2 cellular contexts compared by ENCODE assay signal in the genomic region with DNA sequence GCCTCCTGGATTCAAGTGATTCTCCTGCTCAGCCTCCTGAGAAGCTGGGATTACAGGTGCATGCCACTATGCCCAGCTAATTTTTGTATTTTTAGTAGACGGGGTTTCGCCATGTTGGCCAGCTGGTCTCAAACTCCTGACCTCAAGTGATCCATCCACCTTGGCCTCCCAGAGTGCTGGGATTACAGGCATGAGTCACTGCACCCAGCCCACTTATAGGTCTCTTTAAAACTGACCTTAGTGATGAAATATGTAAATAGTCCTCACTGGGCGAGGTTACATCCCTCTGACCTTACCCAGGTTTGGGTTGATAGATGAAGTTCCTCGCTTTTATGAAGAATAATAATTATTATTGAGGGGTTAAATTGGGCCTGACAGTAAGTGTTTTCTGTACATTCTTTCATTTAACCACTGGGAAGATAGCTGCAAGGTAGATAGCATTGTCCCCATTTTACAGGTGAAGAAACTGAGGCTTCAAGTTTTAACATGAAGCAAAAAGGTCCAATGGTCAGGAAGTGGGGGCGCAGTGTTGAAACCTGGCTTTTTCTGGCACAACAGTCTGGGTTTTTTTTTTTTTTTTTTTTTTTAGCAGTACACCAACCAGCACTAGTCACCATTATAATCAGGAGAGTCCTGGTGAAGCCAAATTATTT.
A peak's percentile ranks its signal among the peaks of the same experiment; 100 is the strongest.
TF ChIP-seq lines count a peak whose summit lies in the region.

No MANE protein-coding gene starts in this region.

TF ChIP-seq in IMR-90, 13 proteins besides CTCF, POLR2A, EP300 and RAD21:
- no peak for TF ChIP-seq NFE2L2 (IDR thresholded peaks at IDR 0.05; ENCODE audit: low read depth, low read length)

TF ChIP-seq in HepG2, 621 proteins besides CTCF, POLR2A, EP300 and RAD21:
- TF ChIP-seq SALL1 (CRISPR knock-in tag; IDR thresholded peaks at IDR 0.05) (0 out of 2 replicates have a peak, but pooled peaks have one; percentile 11), FOSL2 (CRISPR knock-in tag; IDR thresholded peaks at IDR 0.05) (peak; percentile 87), ZNF629 (CRISPR knock-in tag; conservative IDR thresholded peaks at IDR 0.05) (peak; percentile 89), NR2F6 (IDR thresholded peaks at IDR 0.05) (0 out of 2 replicates have a peak, but pooled peaks have one; percentile 38), NR2F6 (CRISPR knock-in tag; IDR thresholded peaks at IDR 0.05) (no peak), RCOR2 (CRISPR knock-in tag; IDR thresholded peaks at IDR 0.05) (0 out of 2 replicates have a peak, but pooled peaks have one; percentile 23), RXRA (CRISPR knock-in tag; IDR thresholded peaks at IDR 0.05) (peak; percentile 22; the same call in 1 of the 2 replicates), ZNF292 (CRISPR knock-in tag; IDR thresholded peaks at IDR 0.05; ENCODE audit: borderline replicate concordance, low read depth) (no peak), NR2F1 (CRISPR knock-in tag; IDR thresholded peaks at IDR 0.05) (peak; percentile 29 to 47; a peak in 1 of 4 replicates), CHD4 (IDR thresholded peaks at IDR 0.05; ENCODE audit: borderline replicate concordance, low read length) (peak; percentile 65; the same call in 1 of the 2 replicates), RARA (CRISPR knock-in tag; IDR thresholded peaks at IDR 0.05) (peak; percentile 20; the same call in 1 of the 2 replicates)
- TF ChIP-seq, protein P1, sequence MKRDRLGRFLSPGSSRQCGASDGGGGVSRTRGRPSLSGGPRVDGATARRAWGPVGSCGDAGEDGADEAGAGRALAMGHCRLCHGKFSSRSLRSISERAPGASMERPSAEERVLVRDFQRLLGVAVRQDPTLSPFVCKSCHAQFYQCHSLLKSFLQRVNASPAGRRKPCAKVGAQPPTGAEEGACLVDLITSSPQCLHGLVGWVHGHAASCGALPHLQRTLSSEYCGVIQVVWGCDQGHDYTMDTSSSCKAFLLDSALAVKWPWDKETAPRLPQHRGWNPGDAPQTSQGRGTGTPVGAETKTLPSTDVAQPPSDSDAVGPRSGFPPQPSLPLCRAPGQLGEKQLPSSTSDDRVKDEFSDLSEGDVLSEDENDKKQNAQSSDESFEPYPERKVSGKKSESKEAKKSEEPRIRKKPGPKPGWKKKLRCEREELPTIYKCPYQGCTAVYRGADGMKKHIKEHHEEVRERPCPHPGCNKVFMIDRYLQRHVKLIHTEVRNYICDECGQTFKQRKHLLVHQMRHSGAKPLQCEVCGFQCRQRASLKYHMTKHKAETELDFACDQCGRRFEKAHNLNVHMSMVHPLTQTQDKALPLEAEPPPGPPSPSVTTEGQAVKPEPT (CRISPR knock-in tag; IDR thresholded peaks at IDR 0.05; ENCODE audit: low read depth), result no peak
- TF ChIP-seq, protein P2, sequence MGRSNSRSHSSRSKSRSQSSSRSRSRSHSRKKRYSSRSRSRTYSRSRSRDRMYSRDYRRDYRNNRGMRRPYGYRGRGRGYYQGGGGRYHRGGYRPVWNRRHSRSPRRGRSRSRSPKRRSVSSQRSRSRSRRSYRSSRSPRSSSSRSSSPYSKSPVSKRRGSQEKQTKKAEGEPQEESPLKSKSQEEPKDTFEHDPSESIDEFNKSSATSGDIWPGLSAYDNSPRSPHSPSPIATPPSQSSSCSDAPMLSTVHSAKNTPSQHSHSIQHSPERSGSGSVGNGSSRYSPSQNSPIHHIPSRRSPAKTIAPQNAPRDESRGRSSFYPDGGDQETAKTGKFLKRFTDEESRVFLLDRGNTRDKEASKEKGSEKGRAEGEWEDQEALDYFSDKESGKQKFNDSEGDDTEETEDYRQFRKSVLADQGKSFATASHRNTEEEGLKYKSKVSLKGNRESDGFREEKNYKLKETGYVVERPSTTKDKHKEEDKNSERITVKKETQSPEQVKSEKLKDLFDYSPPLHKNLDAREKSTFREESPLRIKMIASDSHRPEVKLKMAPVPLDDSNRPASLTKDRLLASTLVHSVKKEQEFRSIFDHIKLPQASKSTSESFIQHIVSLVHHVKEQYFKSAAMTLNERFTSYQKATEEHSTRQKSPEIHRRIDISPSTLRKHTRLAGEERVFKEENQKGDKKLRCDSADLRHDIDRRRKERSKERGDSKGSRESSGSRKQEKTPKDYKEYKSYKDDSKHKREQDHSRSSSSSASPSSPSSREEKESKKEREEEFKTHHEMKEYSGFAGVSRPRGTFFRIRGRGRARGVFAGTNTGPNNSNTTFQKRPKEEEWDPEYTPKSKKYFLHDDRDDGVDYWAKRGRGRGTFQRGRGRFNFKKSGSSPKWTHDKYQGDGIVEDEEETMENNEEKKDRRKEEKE (IDR thresholded peaks at IDR 0.05), result no peak
